In the genomic region with DNA sequence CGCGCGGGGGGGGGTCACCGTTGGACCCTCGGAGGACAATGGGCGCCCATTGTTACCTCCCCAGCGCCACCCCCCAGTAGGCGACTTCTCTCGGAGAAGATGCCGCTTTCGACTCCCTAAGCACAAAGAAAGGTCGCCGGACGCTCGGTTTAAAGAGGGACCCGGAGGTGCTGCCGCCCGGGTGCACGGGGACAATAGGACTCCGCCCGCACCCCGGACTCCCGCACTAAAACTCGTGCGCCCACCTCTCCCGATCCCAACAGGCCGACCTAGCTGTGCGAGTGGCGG, we compare ENCODE assay signal across 8 cellular contexts. TPM values are rescaled to one million over a fixed set of nuclear protein-coding genes. Genes with fewer than 3 reads are reported as not detected.
A peak's percentile ranks its signal among the peaks of the same experiment; 100 is the strongest.
DNase-seq lines count a peak whose midpoint lies in the region; ATAC-seq and TF ChIP-seq lines count a peak whose summit lies in the region.

No MANE protein-coding gene starts in this region.

- H3K36me3 ChIP-seq in Caco-2 (ENCODE audit: control insufficient read depth, insufficient read depth, low read length) (no peaks in the 10 kb centered on the region), Peyer's patch (no peaks in the 10 kb centered on the region)

- intact Hi-C loops in Caco-2 (cut with micrococcal nuclease; ENCODE audit: unreplicated experiment), result loop anchor here (1.0 to 2.0 kb wide), 9 partner anchors 12 to 257 kb away; no protein-coding TSS in a partner anchor

- H3K9me3 ChIP-seq in Caco-2 (no peaks in the 10 kb centered on the region), Peyer's patch (no peaks in the 10 kb centered on the region)

- H3K27ac ChIP-seq in Peyer's patch, result peak overlapping the region; percentile 80 to 94 (median 90)

- peak overlapping the region; percentile 73 for H3K4me3 Mint-ChIP-seq in Caco-2 (ENCODE audit: unreplicated experiment)
- H3K4me3 Mint-ChIP-seq in endothelial cell (ENCODE audit: unreplicated experiment), result peak overlapping the region; percentile 90
- H3K4me3 Mint-ChIP-seq in osteocyte (ENCODE audit: unreplicated experiment), result peak overlapping the region; percentile 86

- no peak for TF ChIP-seq CTCF in Caco-2 (IDR thresholded peaks at IDR 0.05; ENCODE audit: insufficient read depth in 1 of 2, low read depth in 1 of 2, low read length in 1 of 2, severe bottlenecking in 1 of 2, unreplicated experiment in 1 of 2)
- TF ChIP-seq CTCF in Peyer's patch (IDR thresholded peaks at IDR 0.05), result no peak
- TF ChIP-seq CTCF in endothelial cell (IDR thresholded peaks at IDR 0.05; ENCODE audit: unreplicated experiment), result no peak
- no peak for TF ChIP-seq CTCF in osteocyte (IDR thresholded peaks at IDR 0.05)

- H3K27ac Mint-ChIP-seq in Caco-2 (ENCODE audit: unreplicated experiment) (peak overlapping the region; percentile 20), endothelial cell (ENCODE audit: unreplicated experiment) (peak overlapping the region; percentile 78), osteocyte (ENCODE audit: unreplicated experiment) (peak overlapping the region; percentile 77)

- ATAC-seq in GM21723 (IDR thresholded peaks at IDR 0.05; ENCODE audit: unreplicated experiment) (peak; percentile 18), GM21381 (IDR thresholded peaks at IDR 0.05; ENCODE audit: unreplicated experiment) (no peak)

- CTCF ChIA-PET in Caco-2 (lab: Charles Lee), result interaction anchor here (0.8 to 1.6 kb wide), 4 partner anchors 161 to 276 kb away, joined by 3 to 11 read pairs (median 9); no protein-coding TSS in a partner anchor

- H3K27me3 ChIP-seq in Caco-2 (replicated peaks; ENCODE audit: control insufficient read depth, insufficient read depth, low read length) (no peaks in the 10 kb centered on the region), Peyer's patch (no peaks in the 10 kb centered on the region)

- H3K36me3 Mint-ChIP-seq in Caco-2 (ENCODE audit: insufficient read depth, unreplicated experiment) (peaks cover 54% of the 10 kb centered on the region), endothelial cell (ENCODE audit: low read depth, unreplicated experiment) (peaks cover 13% of the 10 kb centered on the region), osteocyte (ENCODE audit: unreplicated experiment) (no peaks in the 10 kb centered on the region)

- no peak for TF ChIP-seq POLR2A in Peyer's patch (IDR thresholded peaks at IDR 0.05)

- H3K4me3 ChIP-seq in Caco-2 (ENCODE audit: low read depth, low read length) (peak overlapping the region; percentile 98), Peyer's patch (peak overlapping the region; percentile 70 to 91 (median 81))

- H3K27me3 Mint-ChIP-seq in Caco-2 (ENCODE audit: insufficient read depth, unreplicated experiment), result no peaks in the 10 kb centered on the region
- peaks cover 3% of the 10 kb centered on the region for H3K27me3 Mint-ChIP-seq in endothelial cell (ENCODE audit: unreplicated experiment)
- no peaks in the 10 kb centered on the region for H3K27me3 Mint-ChIP-seq in osteocyte (ENCODE audit: unreplicated experiment)

- H3K4me1 Mint-ChIP-seq in Caco-2 (ENCODE audit: low read depth, unreplicated experiment), result peaks cover 35% of the 10 kb centered on the region
- H3K4me1 Mint-ChIP-seq in endothelial cell (ENCODE audit: unreplicated experiment), result peaks cover 31% of the 10 kb centered on the region
- H3K4me1 Mint-ChIP-seq in osteocyte (ENCODE audit: unreplicated experiment), result peaks cover 36% of the 10 kb centered on the region

- peak in 1 of 2 experiments; percentile 64 for DNase-seq in Caco-2
- DNase-seq in Peyer's patch, result peak in 1 of 3 donors; percentile 71
- no peak for DNase-seq in endothelial cell (ENCODE audit: low spot score)
- no peak for DNase-seq in osteocyte (ENCODE audit: extremely low spot score, unreplicated experiment)
- no peak for DNase-seq in NCI-H146 treated with DMSO at 0.1 percent for 48 hours (lab: John Stamatoyannopoulos, UW; ENCODE audit: unreplicated experiment)
- DNase-seq in effector CD4-positive, alpha-beta T cell, result no peak

- BruUV-seq in Caco-2 (replicated peaks; lab: Mats Ljungman, UMichigan), result no TSS peak

- H3K9me3 Mint-ChIP-seq in Caco-2 (ENCODE audit: unreplicated experiment), result no peaks in the 10 kb centered on the region
- H3K9me3 Mint-ChIP-seq in endothelial cell (ENCODE audit: unreplicated experiment), result no peaks in the 10 kb centered on the region
- H3K9me3 Mint-ChIP-seq in osteocyte (ENCODE audit: unreplicated experiment), result no peaks in the 10 kb centered on the region

- H3K4me1 ChIP-seq in Caco-2 (peaks cover 51% of the 10 kb centered on the region), Peyer's patch (peaks cover 0 to 5% (median 0%) of the 10 kb centered on the region in 4 donors)

- POLR2A ChIA-PET in Caco-2 (lab: Charles Lee), result interaction anchor here (0.6 to 1.3 kb wide), 4 partner anchors 18 to 156 kb away, joined by 3 to 7 read pairs (median 4); no protein-coding TSS in a partner anchor

RNA-seq across cellular contexts. Expression of a gene that starts 0.3 kb away (rescaled TPM):
- 87.5 and 95.8 TPM in 2 replicates for total RNA-seq in Caco-2 (2022)
- 1 to 10 TPM; 7.0 to 9.5 (median 7.6) TPM for total RNA-seq in Peyer's patch
- total RNA-seq in endothelial cell (ENCODE audit: unreplicated experiment), result 53.1 TPM
- 40.9 and 46.2 TPM in 2 replicates for total RNA-seq in osteocyte

Comparison
In these comparisons a context has a peak if more than half of its experiments do, and no peak if none do; other contexts are left out.
1. H3K27ac Mint-ChIP-seq: peak in every context shown above with its lines; median percentile 78 in endothelial cell; 77 in osteocyte; 20 in Caco-2.